1 cellular context compared by ENCODE assay signal in the genomic region with DNA sequence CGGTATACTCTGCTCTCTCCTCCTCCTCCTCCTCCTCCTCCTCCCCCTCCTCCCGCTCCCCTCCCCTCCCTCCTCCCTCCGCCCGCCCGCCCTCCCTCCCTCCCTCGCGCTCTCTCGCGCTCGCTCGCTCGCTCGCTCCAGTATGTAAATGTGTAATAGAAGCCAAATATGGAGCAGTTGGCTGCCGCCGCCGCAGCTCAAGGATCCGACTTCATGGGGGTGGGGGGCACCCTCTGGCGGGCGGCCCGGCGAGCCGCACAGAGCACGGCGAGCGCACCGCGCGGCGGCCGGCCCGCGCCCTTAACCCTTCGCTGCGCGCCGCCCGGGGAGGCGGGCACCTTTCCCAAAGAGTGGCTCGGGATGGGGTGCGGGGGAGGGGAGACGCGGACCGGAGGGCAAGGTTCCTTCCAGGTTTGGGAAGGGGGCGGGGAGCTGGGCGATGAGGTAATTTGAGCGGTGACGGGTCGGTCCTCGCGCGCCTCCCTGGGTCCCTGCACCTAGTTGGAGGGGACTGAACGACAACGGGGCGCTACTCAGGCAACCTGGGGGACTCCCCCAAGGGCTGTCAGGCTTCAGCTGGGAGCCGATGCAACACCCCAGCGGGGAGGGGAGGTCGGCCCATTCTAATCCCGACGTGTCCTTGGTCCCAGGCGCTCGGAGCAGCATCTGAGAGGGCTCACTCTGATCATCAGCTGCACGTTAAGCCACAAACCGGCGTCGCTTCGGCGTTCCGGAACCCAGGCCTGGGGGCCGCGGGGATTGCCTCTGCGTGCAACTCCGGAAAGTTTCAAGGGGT.
TF ChIP-seq lines count a peak whose summit lies in the region.

No MANE protein-coding gene starts in this region.

TF ChIP-seq in HepG2, 621 proteins besides CTCF, POLR2A, EP300 and RAD21 (continued from another document and continues in another):
- TF ChIP-seq PAX8 (CRISPR knock-in tag; IDR thresholded peaks at IDR 0.05; ENCODE audit: borderline replicate concordance) (peak; percentile 56; the same call in 1 of the 2 replicates), POLR2AphosphoS2 (IDR thresholded peaks at IDR 0.05; ENCODE audit: low read depth, low read length) (no peak), CHD4 (IDR thresholded peaks at IDR 0.05; ENCODE audit: borderline replicate concordance, low read length) (no peak), HDAC1 (CRISPR knock-in tag; IDR thresholded peaks at IDR 0.05) (no peak; the same call in 1 of the 2 replicates), NR2C2 (CRISPR knock-in tag; IDR thresholded peaks at IDR 0.05; ENCODE audit: borderline replicate concordance) (peak; percentile 18; the same call in 1 of the 2 replicates), THYN1 (CRISPR knock-in tag; IDR thresholded peaks at IDR 0.05; ENCODE audit: borderline replicate concordance, low read depth) (no peak), ZNF331 (CRISPR knock-in tag; IDR thresholded peaks at IDR 0.05) (peak; percentile 54), JUNB (CRISPR knock-in tag; IDR thresholded peaks at IDR 0.05; ENCODE audit: borderline replicate concordance) (no peak), SRSF4 (IDR thresholded peaks at IDR 0.05; ENCODE audit: low read depth, low read length, poor library complexity, severe bottlenecking) (no peak), ZNF468 (CRISPR knock-in tag; IDR thresholded peaks at IDR 0.05) (no peak), ZNF747 (CRISPR knock-in tag; IDR thresholded peaks at IDR 0.05; ENCODE audit: borderline replicate concordance) (0 out of 2 replicates have a peak, but pooled peaks have one; percentile 83), GABPA (IDR thresholded peaks at IDR 0.05; ENCODE audit: low read depth, low read length) (no peak), GABPA (CRISPR knock-in tag; IDR thresholded peaks at IDR 0.05; ENCODE audit: low read depth) (no peak), ZNF564 (CRISPR knock-in tag; IDR thresholded peaks at IDR 0.05) (no peak; the same call in 1 of the 2 replicates), ZNF746 (CRISPR knock-in tag; IDR thresholded peaks at IDR 0.05) (peak; percentile 91), SCMH1 (CRISPR knock-in tag; IDR thresholded peaks at IDR 0.05; ENCODE audit: borderline replicate concordance) (no peak), MAFF (IDR thresholded peaks at IDR 0.05; ENCODE audit: low read depth, low read length) (no peak), CREB1 (IDR thresholded peaks at IDR 0.05) (peak; percentile 10; the same call in 1 of the 2 replicates), CREB1 (CRISPR knock-in tag; IDR thresholded peaks at IDR 0.05) (no peak), MEF2D (CRISPR knock-in tag; IDR thresholded peaks at IDR 0.05) (peak; percentile 60; the same call in 1 of the 2 replicates), ZNF709 (CRISPR knock-in tag; IDR thresholded peaks at IDR 0.05) (peak; percentile 81), THAP11 (CRISPR knock-in tag; IDR thresholded peaks at IDR 0.05) (peak; percentile 58), HHEX (CRISPR knock-in tag; IDR thresholded peaks at IDR 0.05) (no peak), ZNF761 (CRISPR knock-in tag; conservative IDR thresholded peaks at IDR 0.05) (no peak; the same call in 1 of the 2 replicates), YEATS4 (CRISPR knock-in tag; IDR thresholded peaks at IDR 0.05; ENCODE audit: borderline replicate concordance) (no peak; the same call in 1 of the 2 replicates), DPF2 (CRISPR knock-in tag; IDR thresholded peaks at IDR 0.05; ENCODE audit: borderline replicate concordance, low read depth) (0 out of 2 replicates have a peak, but pooled peaks have one; percentile 21), STAT5B (CRISPR knock-in tag; IDR thresholded peaks at IDR 0.05) (no peak), HNRNPLL (IDR thresholded peaks at IDR 0.05; ENCODE audit: low read depth, low read length, poor library complexity, severe bottlenecking) (peak; percentile 75), ZNF234 (CRISPR knock-in tag; conservative IDR thresholded peaks at IDR 0.05) (no peak), SP2 (CRISPR knock-in tag; IDR thresholded peaks at IDR 0.05) (peak; percentile 46; the same call in 1 of the 2 replicates), ARNT2 (CRISPR knock-in tag; IDR thresholded peaks at IDR 0.05; ENCODE audit: low read depth) (peak; percentile 87), ESRRA (CRISPR knock-in tag; IDR thresholded peaks at IDR 0.05; ENCODE audit: low read depth) (no peak), ISX (CRISPR knock-in tag; conservative IDR thresholded peaks at IDR 0.05) (no peak), ZFYVE20 (CRISPR knock-in tag; IDR thresholded peaks at IDR 0.05; ENCODE audit: borderline replicate concordance, low read depth) (no peak), POGZ (CRISPR knock-in tag; IDR thresholded peaks at IDR 0.05) (no peak), ZNF451 (CRISPR knock-in tag; IDR thresholded peaks at IDR 0.05) (peak; percentile 84; the same call in 1 of the 2 replicates), NFE2L1 (CRISPR knock-in tag; IDR thresholded peaks at IDR 0.05; ENCODE audit: borderline replicate concordance) (no peak)
- TF ChIP-seq, protein P1, sequence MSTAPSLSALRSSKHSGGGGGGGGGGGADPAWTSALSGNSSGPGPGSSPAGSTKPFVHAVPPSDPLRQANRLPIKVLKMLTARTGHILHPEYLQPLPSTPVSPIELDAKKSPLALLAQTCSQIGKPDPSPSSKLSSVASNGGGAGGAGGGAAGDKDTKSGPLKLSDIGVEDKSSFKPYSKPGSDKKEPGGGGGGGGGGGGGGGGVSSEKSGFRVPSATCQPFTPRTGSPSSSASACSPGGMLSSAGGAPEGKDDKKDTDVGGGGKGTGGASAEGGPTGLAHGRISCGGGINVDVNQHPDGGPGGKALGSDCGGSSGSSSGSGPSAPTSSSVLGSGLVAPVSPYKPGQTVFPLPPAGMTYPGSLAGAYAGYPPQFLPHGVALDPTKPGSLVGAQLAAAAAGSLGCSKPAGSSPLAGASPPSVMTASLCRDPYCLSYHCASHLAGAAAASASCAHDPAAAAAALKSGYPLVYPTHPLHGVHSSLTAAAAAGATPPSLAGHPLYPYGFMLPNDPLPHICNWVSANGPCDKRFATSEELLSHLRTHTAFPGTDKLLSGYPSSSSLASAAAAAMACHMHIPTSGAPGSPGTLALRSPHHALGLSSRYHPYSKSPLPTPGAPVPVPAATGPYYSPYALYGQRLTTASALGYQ (CRISPR knock-in tag; IDR thresholded peaks at IDR 0.05), result no peak
- TF ChIP-seq, protein P2, sequence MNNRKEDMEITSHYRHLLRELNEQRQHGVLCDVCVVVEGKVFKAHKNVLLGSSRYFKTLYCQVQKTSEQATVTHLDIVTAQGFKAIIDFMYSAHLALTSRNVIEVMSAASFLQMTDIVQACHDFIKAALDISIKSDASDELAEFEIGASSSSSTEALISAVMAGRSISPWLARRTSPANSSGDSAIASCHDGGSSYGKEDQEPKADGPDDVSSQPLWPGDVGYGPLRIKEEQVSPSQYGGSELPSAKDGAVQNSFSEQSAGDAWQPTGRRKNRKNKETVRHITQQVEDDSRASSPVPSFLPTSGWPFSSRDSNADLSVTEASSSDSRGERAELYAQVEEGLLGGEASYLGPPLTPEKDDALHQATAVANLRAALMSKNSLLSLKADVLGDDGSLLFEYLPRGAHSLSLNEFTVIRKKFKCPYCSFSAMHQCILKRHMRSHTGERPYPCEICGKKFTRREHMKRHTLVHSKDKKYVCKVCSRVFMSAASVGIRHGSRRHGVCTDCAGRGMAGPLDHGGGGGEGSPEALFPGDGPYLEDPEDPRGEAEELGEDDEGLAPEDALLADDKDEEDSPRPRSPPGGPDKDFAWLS (CRISPR knock-in tag; IDR thresholded peaks at IDR 0.05; ENCODE audit: borderline replicate concordance), result no peak
- TF ChIP-seq, protein P3, sequence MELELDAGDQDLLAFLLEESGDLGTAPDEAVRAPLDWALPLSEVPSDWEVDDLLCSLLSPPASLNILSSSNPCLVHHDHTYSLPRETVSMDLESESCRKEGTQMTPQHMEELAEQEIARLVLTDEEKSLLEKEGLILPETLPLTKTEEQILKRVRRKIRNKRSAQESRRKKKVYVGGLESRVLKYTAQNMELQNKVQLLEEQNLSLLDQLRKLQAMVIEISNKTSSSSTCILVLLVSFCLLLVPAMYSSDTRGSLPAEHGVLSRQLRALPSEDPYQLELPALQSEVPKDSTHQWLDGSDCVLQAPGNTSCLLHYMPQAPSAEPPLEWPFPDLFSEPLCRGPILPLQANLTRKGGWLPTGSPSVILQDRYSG (CRISPR knock-in tag; IDR thresholded peaks at IDR 0.05), result no peak
- TF ChIP-seq, protein P4, sequence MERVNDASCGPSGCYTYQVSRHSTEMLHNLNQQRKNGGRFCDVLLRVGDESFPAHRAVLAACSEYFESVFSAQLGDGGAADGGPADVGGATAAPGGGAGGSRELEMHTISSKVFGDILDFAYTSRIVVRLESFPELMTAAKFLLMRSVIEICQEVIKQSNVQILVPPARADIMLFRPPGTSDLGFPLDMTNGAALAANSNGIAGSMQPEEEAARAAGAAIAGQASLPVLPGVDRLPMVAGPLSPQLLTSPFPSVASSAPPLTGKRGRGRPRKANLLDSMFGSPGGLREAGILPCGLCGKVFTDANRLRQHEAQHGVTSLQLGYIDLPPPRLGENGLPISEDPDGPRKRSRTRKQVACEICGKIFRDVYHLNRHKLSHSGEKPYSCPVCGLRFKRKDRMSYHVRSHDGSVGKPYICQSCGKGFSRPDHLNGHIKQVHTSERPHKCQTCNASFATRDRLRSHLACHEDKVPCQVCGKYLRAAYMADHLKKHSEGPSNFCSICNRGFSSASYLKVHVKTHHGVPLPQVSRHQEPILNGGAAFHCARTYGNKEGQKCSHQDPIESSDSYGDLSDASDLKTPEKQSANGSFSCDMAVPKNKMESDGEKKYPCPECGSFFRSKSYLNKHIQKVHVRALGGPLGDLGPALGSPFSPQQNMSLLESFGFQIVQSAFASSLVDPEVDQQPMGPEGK (CRISPR knock-in tag; IDR thresholded peaks at IDR 0.05), result peak; percentile 90
- TF ChIP-seq, protein P5, sequence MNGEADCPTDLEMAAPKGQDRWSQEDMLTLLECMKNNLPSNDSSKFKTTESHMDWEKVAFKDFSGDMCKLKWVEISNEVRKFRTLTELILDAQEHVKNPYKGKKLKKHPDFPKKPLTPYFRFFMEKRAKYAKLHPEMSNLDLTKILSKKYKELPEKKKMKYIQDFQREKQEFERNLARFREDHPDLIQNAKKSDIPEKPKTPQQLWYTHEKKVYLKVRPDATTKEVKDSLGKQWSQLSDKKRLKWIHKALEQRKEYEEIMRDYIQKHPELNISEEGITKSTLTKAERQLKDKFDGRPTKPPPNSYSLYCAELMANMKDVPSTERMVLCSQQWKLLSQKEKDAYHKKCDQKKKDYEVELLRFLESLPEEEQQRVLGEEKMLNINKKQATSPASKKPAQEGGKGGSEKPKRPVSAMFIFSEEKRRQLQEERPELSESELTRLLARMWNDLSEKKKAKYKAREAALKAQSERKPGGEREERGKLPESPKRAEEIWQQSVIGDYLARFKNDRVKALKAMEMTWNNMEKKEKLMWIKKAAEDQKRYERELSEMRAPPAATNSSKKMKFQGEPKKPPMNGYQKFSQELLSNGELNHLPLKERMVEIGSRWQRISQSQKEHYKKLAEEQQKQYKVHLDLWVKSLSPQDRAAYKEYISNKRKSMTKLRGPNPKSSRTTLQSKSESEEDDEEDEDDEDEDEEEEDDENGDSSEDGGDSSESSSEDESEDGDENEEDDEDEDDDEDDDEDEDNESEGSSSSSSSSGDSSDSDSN (CRISPR knock-in tag; IDR thresholded peaks at IDR 0.05), result peak; percentile 75
- TF ChIP-seq, protein P6, sequence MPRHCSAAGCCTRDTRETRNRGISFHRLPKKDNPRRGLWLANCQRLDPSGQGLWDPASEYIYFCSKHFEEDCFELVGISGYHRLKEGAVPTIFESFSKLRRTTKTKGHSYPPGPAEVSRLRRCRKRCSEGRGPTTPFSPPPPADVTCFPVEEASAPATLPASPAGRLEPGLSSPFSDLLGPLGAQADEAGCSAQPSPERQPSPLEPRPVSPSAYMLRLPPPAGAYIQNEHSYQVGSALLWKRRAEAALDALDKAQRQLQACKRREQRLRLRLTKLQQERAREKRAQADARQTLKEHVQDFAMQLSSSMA (CRISPR knock-in tag; IDR thresholded peaks at IDR 0.05), result no peak
- TF ChIP-seq, protein P7, sequence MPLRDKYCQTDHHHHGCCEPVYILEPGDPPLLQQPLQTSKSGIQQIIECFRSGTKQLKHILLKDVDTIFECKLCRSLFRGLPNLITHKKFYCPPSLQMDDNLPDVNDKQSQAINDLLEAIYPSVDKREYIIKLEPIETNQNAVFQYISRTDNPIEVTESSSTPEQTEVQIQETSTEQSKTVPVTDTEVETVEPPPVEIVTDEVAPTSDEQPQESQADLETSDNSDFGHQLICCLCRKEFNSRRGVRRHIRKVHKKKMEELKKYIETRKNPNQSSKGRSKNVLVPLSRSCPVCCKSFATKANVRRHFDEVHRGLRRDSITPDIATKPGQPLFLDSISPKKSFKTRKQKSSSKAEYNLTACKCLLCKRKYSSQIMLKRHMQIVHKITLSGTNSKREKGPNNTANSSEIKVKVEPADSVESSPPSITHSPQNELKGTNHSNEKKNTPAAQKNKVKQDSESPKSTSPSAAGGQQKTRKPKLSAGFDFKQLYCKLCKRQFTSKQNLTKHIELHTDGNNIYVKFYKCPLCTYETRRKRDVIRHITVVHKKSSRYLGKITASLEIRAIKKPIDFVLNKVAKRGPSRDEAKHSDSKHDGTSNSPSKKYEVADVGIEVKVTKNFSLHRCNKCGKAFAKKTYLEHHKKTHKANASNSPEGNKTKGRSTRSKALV (CRISPR knock-in tag; IDR thresholded peaks at IDR 0.05), result peak; percentile 26; the same call in 1 of the 2 replicates
- TF ChIP-seq, protein P8, sequence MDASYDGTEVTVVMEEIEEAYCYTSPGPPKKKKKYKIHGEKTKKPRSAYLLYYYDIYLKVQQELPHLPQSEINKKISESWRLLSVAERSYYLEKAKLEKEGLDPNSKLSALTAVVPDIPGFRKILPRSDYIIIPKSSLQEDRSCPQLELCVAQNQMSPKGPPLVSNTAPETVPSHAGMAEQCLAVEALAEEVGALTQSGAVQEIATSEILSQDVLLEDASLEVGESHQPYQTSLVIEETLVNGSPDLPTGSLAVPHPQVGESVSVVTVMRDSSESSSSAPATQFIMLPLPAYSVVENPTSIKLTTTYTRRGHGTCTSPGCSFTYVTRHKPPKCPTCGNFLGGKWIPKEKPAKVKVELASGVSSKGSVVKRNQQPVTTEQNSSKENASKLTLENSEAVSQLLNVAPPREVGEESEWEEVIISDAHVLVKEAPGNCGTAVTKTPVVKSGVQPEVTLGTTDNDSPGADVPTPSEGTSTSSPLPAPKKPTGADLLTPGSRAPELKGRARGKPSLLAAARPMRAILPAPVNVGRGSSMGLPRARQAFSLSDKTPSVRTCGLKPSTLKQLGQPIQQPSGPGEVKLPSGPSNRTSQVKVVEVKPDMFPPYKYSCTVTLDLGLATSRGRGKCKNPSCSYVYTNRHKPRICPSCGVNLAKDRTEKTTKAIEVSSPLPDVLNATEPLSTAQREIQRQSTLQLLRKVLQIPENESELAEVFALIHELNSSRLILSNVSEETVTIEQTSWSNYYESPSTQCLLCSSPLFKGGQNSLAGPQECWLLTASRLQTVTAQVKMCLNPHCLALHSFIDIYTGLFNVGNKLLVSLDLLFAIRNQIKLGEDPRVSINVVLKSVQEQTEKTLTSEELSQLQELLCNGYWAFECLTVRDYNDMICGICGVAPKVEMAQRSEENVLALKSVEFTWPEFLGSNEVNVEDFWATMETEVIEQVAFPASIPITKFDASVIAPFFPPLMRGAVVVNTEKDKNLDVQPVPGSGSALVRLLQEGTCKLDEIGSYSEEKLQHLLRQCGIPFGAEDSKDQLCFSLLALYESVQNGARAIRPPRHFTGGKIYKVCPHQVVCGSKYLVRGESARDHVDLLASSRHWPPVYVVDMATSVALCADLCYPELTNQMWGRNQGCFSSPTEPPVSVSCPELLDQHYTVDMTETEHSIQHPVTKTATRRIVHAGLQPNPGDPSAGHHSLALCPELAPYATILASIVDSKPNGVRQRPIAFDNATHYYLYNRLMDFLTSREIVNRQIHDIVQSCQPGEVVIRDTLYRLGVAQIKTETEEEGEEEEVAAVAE (CRISPR knock-in tag; IDR thresholded peaks at IDR 0.05; ENCODE audit: borderline replicate concordance), result peak; percentile 73; the same call in 1 of the 2 replicates
